Comparison of ENCODE assay signal across 16 cellular contexts in the genomic region with DNA sequence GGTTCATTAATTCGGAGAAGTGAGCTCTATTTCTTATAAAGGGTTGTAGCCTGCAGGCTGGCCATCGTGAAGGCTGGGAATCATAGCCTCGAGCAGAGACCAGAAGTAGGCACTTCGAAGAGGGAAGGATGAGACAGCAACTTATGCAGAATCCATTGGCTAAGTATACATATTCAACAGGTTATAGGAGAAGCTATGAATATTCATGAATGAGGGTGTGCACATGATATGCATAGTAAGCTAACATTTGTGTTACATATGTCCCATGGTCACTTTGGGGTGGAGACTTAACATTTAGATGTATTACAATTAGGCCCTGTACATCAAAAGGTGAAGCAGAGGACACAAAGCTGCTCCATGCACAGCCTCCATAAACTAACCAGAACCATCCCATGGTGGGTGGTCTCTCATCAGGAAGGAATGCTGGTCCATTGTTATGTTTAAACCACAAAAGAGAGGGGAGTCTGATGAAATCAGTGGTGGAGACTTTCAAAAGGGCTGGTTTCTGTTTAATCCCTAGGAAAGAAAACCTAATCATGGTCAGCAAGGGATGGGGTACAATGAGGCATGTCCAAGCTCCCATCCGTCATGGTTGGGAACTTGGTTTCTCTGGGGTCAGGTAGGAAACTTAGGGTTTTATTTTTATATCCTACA.
"Had no signal": no experiment of that assay in that cellular context is flagged by ENCODE, and none has a peak within 500 bp of the region (broad histone marks: within the 10 kb centered on the region; RNA-seq: fewer than 3 reads in every experiment).

No MANE protein-coding gene starts in this region.

- H3K9me3 Mint-ChIP-seq: activated CD4-positive, alpha-beta memory T cell treated with anti-CD3 and anti-CD28 coated beads for 36 hours; T-helper 2 cell treated with Interferon-gamma antibody and Interleukin-4, amounts not matched to agents 5 μg/mL and 100 μg/mL, for 36 hours had no signal

- H3K36me3 Mint-ChIP-seq: activated CD4-positive, alpha-beta memory T cell treated with anti-CD3 and anti-CD28 coated beads for 36 hours; activated naive CD8-positive, alpha-beta T cell; naive thymus-derived CD4-positive, alpha-beta T cell had no signal

- H3K27ac ChIP-seq: cardiac muscle cell, gastrocnemius medialis, psoas muscle, sigmoid colon had no signal

- DNase-seq: activated CD4-positive, alpha-beta memory T cell treated with anti-CD3 and anti-CD28 coated beads for 36 hours; activated CD4-positive, alpha-beta T cell treated with anti-CD3 and anti-CD28 coated beads for 1 hour; activated effector memory CD4-positive, alpha-beta T cell treated with anti-CD3 and anti-CD28 coated beads, Interleukin-2, amount 50 U/mL, for 16 hours; activated T-cell treated with anti-CD3 and anti-CD28 coated beads, Interleukin-2, amount 50 U/mL, for 4 hours; amygdala; gastrocnemius medialis; naive thymus-derived CD4-positive, alpha-beta T cell; psoas muscle; sigmoid colon; stimulated activated CD4-positive, alpha-beta T cell treated with anti-CD3 and anti-CD28 coated beads, Interleukin-2, amount 100 ng/mL, for 24 hours; stimulated activated naive CD4-positive, alpha-beta T cell treated with Interleukin-2 at 50 U/mL for 16 hours; trophoblast cell had no signal

- H3K27ac Mint-ChIP-seq: activated CD4-positive, alpha-beta memory T cell treated with anti-CD3 and anti-CD28 coated beads for 36 hours; activated naive CD8-positive, alpha-beta T cell; naive thymus-derived CD4-positive, alpha-beta T cell; T-helper 2 cell treated with Interferon-gamma antibody and Interleukin-4, amounts not matched to agents 5 μg/mL and 100 μg/mL, for 36 hours had no signal

- ATAC-seq: activated T-cell treated with anti-CD3 and anti-CD28 coated beads, Interleukin-2, amount 50 U/mL, for 4 hours; gastrocnemius medialis; naive thymus-derived CD4-positive, alpha-beta T cell; psoas muscle had no signal

- H3K4me1 ChIP-seq: gastrocnemius medialis, psoas muscle, sigmoid colon had no signal

- H3K36me3 ChIP-seq: cardiac muscle cell, gastrocnemius medialis, sigmoid colon had no signal

- H3K27me3 ChIP-seq: cardiac muscle cell, gastrocnemius medialis, sigmoid colon had no signal

- FAIRE-seq: colon had no signal

- H3K4me3 Mint-ChIP-seq: activated CD4-positive, alpha-beta memory T cell treated with anti-CD3 and anti-CD28 coated beads for 36 hours; activated naive CD8-positive, alpha-beta T cell; activated T-cell treated with anti-CD3 and anti-CD28 coated beads, Interleukin-2, amount 50 U/mL, for 4 hours; naive thymus-derived CD4-positive, alpha-beta T cell; T-helper 2 cell treated with Interferon-gamma antibody and Interleukin-4, amounts not matched to agents 5 μg/mL and 100 μg/mL, for 36 hours had no signal

- H3K4me3 ChIP-seq: cardiac muscle cell, gastrocnemius medialis, psoas muscle, sigmoid colon had no signal

- H3K9me3 ChIP-seq: gastrocnemius medialis, psoas muscle, sigmoid colon had no signal

- H3K4me1 Mint-ChIP-seq: naive thymus-derived CD4-positive, alpha-beta T cell had no signal
